1 cellular context compared by ENCODE assay signal in the genomic region with DNA sequence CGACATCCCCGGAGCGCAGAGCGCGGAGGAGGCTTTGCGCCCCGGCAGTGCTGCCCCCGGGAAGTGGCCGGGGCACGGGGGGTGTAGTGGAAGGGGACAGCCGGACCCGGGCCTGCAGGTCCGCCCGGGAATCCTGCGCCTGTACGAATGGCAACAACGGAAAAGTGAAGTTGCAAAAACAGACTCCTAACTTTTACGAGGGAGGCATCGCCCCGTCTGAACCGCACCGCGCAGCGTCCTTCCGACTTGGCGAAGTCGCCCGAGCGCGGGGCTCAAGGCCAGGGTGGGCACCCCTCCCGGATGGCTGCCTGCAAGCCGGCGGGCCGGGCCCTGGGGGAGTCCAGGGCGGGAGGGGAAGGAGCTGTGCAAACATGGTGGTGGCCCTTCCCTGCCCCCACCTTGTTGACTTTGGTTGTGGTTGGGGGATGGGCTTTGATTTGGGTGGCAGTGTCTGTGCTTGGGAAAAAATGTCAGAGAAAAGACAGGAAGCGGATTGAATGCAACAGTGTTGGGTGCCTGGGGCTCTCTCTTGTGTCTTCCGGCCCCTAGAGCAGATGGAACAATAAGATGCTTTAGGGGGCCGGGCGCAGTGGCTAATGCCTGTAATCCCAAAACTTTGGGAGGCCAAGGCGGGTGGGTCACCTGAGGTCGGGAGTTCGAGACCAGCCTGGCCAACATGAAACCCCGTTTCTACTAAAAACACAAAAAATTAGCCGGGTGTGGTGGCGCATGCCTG.
TF ChIP-seq lines count a peak whose summit lies in the region.

No MANE protein-coding gene starts in this region.

TF ChIP-seq in HepG2, 621 proteins besides CTCF, POLR2A, EP300 and RAD21 (continued from another document and continues in another):
- TF ChIP-seq, protein P1, sequence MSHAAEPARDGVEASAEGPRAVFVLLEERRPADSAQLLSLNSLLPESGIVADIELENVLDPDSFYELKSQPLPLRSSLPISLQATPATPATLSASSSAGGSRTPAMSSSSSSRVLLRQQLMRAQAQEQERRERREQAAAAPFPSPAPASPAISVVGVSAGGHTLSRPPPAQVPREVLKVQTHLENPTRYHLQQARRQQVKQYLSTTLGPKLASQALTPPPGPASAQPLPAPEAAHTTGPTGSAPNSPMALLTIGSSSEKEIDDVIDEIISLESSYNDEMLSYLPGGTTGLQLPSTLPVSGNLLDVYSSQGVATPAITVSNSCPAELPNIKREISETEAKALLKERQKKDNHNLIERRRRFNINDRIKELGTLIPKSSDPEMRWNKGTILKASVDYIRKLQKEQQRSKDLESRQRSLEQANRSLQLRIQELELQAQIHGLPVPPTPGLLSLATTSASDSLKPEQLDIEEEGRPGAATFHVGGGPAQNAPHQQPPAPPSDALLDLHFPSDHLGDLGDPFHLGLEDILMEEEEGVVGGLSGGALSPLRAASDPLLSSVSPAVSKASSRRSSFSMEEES (CRISPR knock-in tag; IDR thresholded peaks at IDR 0.05) = peak; percentile 85
- TF ChIP-seq HMG20B (CRISPR knock-in tag; conservative IDR thresholded peaks at IDR 0.05) = peak; percentile 87
- peak; percentile 89 for TF ChIP-seq NCOA2 (CRISPR knock-in tag; IDR thresholded peaks at IDR 0.05)
- TF ChIP-seq, protein P2, sequence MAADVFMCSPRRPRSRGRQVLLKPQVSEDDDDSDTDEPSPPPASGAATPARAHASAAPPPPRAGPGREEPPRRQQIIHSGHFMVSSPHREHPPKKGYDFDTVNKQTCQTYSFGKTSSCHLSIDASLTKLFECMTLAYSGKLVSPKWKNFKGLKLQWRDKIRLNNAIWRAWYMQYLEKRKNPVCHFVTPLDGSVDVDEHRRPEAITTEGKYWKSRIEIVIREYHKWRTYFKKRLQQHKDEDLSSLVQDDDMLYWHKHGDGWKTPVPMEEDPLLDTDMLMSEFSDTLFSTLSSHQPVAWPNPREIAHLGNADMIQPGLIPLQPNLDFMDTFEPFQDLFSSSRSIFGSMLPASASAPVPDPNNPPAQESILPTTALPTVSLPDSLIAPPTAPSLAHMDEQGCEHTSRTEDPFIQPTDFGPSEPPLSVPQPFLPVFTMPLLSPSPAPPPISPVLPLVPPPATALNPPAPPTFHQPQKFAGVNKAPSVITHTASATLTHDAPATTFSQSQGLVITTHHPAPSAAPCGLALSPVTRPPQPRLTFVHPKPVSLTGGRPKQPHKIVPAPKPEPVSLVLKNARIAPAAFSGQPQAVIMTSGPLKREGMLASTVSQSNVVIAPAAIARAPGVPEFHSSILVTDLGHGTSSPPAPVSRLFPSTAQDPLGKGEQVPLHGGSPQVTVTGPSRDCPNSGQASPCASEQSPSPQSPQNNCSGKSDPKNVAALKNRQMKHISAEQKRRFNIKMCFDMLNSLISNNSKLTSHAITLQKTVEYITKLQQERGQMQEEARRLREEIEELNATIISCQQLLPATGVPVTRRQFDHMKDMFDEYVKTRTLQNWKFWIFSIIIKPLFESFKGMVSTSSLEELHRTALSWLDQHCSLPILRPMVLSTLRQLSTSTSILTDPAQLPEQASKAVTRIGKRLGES (CRISPR knock-in tag; IDR thresholded peaks at IDR 0.05; ENCODE audit: borderline replicate concordance) = 0 out of 2 replicates have a peak, but pooled peaks have one; percentile 8
- TF ChIP-seq DPF2 (CRISPR knock-in tag; IDR thresholded peaks at IDR 0.05; ENCODE audit: borderline replicate concordance, low read depth) = no peak; the same call in 1 of the 2 replicates
- peak; percentile 65; the same call in 1 of the 2 replicates for TF ChIP-seq ZNF558 (CRISPR knock-in tag; IDR thresholded peaks at IDR 0.05; ENCODE audit: borderline replicate concordance)
- TF ChIP-seq MTF2 (CRISPR knock-in tag; IDR thresholded peaks at IDR 0.05; ENCODE audit: borderline replicate concordance) = no peak
- TF ChIP-seq ZNF44 (CRISPR knock-in tag; IDR thresholded peaks at IDR 0.05) = peak; percentile 45; the same call in 1 of the 2 replicates
- TF ChIP-seq ZNF251 (CRISPR knock-in tag; IDR thresholded peaks at IDR 0.05) = no peak
- TF ChIP-seq ZNF839 (CRISPR knock-in tag; IDR thresholded peaks at IDR 0.05; ENCODE audit: borderline replicate concordance) = no peak
- TF ChIP-seq ZNF547 (CRISPR knock-in tag; IDR thresholded peaks at IDR 0.05) = peak; percentile 93
- TF ChIP-seq, protein P3, sequence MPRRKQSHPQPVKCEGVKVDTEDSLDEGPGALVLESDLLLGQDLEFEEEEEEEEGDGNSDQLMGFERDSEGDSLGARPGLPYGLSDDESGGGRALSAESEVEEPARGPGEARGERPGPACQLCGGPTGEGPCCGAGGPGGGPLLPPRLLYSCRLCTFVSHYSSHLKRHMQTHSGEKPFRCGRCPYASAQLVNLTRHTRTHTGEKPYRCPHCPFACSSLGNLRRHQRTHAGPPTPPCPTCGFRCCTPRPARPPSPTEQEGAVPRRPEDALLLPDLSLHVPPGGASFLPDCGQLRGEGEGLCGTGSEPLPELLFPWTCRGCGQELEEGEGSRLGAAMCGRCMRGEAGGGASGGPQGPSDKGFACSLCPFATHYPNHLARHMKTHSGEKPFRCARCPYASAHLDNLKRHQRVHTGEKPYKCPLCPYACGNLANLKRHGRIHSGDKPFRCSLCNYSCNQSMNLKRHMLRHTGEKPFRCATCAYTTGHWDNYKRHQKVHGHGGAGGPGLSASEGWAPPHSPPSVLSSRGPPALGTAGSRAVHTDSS (CRISPR knock-in tag; conservative IDR thresholded peaks at IDR 0.05) = no peak
- peak; percentile 98 for TF ChIP-seq ZNF564 (CRISPR knock-in tag; IDR thresholded peaks at IDR 0.05)
- TF ChIP-seq SIN3B (IDR thresholded peaks at IDR 0.05; ENCODE audit: low read length) = no peak
- TF ChIP-seq, protein P4, sequence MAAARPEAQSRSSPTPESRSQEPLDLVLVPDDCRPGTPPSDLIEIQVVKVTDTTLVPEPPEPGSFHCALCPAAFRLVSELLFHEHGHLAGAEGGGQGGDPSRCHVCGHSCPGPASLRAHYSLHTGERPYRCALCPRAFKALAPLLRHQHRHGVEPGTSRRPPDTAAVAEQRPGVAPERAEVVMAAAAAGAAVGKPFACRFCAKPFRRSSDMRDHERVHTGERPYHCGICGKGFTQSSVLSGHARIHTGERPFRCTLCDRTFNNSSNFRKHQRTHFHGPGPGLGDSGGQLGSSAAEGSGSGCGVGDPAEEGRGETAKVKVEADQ (CRISPR knock-in tag; IDR thresholded peaks at IDR 0.05; ENCODE audit: borderline replicate concordance) = peak; percentile 76
- TF ChIP-seq MEIS2 (CRISPR knock-in tag; IDR thresholded peaks at IDR 0.05) = peak; percentile 50
- TF ChIP-seq ZNF75D (CRISPR knock-in tag; IDR thresholded peaks at IDR 0.05; ENCODE audit: borderline replicate concordance) = no peak
- no peak; the same call in 1 of the 2 replicates for TF ChIP-seq ZNF629 (CRISPR knock-in tag; conservative IDR thresholded peaks at IDR 0.05)
- peak; percentile 87 for TF ChIP-seq PHF8 (CRISPR knock-in tag; IDR thresholded peaks at IDR 0.05)
- TF ChIP-seq, protein P5, sequence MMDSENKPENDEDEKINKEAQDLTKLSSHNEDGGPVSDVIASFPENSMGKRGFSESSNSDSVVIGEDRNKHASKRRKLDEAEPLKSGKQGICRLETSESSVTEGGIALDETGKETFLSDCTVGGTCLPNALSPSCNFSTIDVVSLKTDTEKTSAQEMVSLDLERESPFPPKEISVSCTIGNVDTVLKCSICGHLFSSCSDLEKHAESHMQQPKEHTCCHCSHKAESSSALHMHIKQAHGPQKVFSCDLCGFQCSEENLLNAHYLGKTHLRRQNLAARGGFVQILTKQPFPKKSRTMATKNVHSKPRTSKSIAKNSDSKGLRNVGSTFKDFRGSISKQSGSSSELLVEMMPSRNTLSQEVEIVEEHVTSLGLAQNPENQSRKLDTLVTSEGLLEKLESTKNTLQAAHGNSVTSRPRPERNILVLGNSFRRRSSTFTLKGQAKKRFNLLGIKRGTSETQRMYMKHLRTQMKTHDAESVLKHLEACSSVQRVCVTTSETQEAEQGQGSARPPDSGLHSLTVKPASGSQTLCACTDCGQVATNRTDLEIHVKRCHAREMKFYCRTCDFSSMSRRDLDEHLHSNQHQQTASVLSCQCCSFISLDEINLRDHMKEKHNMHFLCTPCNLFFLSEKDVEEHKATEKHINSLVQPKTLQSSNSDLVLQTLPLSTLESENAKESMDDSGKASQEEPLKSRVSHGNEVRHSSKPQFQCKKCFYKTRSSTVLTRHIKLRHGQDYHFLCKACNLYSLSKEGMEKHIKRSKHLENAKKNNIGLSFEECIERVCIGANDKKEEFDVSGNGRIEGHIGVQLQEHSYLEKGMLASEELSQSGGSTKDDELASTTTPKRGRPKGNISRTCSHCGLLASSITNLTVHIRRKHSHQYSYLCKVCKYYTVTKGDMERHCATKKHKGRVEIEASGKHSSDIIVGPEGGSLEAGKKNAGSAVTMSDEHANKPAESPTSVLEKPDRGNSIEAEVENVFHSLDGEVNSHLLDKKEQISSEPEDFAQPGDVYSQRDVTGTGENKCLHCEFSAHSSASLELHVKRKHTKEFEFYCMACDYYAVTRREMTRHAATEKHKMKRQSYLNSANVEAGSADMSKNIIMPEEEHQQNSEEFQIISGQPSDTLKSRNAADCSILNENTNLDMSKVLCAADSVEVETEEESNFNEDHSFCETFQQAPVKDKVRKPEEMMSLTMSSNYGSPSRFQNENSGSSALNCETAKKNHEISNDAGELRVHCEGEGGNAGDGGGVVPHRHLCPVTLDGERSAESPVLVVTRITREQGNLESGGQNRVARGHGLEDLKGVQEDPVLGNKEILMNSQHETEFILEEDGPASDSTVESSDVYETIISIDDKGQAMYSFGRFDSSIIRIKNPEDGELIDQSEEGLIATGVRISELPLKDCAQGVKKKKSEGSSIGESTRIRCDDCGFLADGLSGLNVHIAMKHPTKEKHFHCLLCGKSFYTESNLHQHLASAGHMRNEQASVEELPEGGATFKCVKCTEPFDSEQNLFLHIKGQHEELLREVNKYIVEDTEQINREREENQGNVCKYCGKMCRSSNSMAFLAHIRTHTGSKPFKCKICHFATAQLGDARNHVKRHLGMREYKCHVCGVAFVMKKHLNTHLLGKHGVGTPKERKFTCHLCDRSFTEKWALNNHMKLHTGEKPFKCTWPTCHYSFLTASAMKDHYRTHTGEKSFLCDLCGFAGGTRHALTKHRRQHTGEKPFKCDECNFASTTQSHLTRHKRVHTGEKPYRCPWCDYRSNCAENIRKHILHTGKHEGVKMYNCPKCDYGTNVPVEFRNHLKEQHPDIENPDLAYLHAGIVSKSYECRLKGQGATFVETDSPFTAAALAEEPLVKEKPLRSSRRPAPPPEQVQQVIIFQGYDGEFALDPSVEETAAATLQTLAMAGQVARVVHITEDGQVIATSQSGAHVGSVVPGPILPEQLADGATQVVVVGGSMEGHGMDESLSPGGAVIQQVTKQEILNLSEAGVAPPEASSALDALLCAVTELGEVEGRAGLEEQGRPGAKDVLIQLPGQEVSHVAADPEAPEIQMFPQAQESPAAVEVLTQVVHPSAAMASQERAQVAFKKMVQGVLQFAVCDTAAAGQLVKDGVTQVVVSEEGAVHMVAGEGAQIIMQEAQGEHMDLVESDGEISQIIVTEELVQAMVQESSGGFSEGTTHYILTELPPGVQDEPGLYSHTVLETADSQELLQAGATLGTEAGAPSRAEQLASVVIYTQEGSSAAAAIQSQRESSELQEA (CRISPR knock-in tag; IDR thresholded peaks at IDR 0.05; ENCODE audit: not compliant biosample characterization) = peak; percentile 39
- TF ChIP-seq GLI4 (CRISPR knock-in tag; IDR thresholded peaks at IDR 0.05; ENCODE audit: borderline replicate concordance) = no peak; the same call in 1 of the 2 replicates
- peak; percentile 90 for TF ChIP-seq ZFP82 (CRISPR knock-in tag; IDR thresholded peaks at IDR 0.05; ENCODE audit: borderline replicate concordance)
- TF ChIP-seq HOXA9 (CRISPR knock-in tag; IDR thresholded peaks at IDR 0.05; ENCODE audit: borderline replicate concordance) = no peak
- TF ChIP-seq ZSCAN22 (CRISPR knock-in tag; IDR thresholded peaks at IDR 0.05) = no peak; the same call in 1 of the 2 replicates
- peak; percentile 68; the same call in 1 of the 2 replicates for TF ChIP-seq ZNF292 (CRISPR knock-in tag; IDR thresholded peaks at IDR 0.05; ENCODE audit: borderline replicate concordance, low read depth)
- no peak for TF ChIP-seq REL (CRISPR knock-in tag; conservative IDR thresholded peaks at IDR 0.05)
- TF ChIP-seq, protein P6, sequence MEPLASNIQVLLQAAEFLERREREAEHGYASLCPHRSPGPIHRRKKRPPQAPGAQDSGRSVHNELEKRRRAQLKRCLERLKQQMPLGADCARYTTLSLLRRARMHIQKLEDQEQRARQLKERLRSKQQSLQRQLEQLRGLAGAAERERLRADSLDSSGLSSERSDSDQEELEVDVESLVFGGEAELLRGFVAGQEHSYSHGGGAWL (CRISPR knock-in tag; IDR thresholded peaks at IDR 0.05) = no peak
- TF ChIP-seq, protein P7, sequence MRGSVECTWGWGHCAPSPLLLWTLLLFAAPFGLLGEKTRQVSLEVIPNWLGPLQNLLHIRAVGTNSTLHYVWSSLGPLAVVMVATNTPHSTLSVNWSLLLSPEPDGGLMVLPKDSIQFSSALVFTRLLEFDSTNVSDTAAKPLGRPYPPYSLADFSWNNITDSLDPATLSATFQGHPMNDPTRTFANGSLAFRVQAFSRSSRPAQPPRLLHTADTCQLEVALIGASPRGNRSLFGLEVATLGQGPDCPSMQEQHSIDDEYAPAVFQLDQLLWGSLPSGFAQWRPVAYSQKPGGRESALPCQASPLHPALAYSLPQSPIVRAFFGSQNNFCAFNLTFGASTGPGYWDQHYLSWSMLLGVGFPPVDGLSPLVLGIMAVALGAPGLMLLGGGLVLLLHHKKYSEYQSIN (CRISPR knock-in tag; IDR thresholded peaks at IDR 0.05; ENCODE audit: borderline replicate concordance) = no peak
- no peak for TF ChIP-seq ZNF468 (CRISPR knock-in tag; IDR thresholded peaks at IDR 0.05)
- no peak for TF ChIP-seq CAMTA2 (CRISPR knock-in tag; IDR thresholded peaks at IDR 0.05; ENCODE audit: borderline replicate concordance)
- TF ChIP-seq, protein P8, sequence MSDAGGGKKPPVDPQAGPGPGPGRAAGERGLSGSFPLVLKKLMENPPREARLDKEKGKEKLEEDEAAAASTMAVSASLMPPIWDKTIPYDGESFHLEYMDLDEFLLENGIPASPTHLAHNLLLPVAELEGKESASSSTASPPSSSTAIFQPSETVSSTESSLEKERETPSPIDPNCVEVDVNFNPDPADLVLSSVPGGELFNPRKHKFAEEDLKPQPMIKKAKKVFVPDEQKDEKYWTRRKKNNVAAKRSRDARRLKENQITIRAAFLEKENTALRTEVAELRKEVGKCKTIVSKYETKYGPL (CRISPR knock-in tag; IDR thresholded peaks at IDR 0.05) = 0 out of 2 replicates have a peak, but pooled peaks have one; percentile 4
- TF ChIP-seq, protein P9, sequence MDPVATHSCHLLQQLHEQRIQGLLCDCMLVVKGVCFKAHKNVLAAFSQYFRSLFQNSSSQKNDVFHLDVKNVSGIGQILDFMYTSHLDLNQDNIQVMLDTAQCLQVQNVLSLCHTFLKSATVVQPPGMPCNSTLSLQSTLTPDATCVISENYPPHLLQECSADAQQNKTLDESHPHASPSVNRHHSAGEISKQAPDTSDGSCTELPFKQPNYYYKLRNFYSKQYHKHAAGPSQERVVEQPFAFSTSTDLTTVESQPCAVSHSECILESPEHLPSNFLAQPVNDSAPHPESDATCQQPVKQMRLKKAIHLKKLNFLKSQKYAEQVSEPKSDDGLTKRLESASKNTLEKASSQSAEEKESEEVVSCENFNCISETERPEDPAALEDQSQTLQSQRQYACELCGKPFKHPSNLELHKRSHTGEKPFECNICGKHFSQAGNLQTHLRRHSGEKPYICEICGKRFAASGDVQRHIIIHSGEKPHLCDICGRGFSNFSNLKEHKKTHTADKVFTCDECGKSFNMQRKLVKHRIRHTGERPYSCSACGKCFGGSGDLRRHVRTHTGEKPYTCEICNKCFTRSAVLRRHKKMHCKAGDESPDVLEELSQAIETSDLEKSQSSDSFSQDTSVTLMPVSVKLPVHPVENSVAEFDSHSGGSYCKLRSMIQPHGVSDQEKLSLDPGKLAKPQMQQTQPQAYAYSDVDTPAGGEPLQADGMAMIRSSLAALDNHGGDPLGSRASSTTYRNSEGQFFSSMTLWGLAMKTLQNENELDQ (CRISPR knock-in tag; IDR thresholded peaks at IDR 0.05; ENCODE audit: borderline replicate concordance) = peak; percentile 62; the same call in 1 of the 2 replicates
- no peak for TF ChIP-seq ZNF569 (CRISPR knock-in tag; IDR thresholded peaks at IDR 0.05; ENCODE audit: borderline replicate concordance)
- TF ChIP-seq SP1 (IDR thresholded peaks at IDR 0.05) = no peak
- 0 out of 2 replicates have a peak, but pooled peaks have one; percentile 52 for TF ChIP-seq SP1 (CRISPR knock-in tag; IDR thresholded peaks at IDR 0.05)
